ENCODE assay signal across 8 cellular contexts in genomic region chr16:57801856-57802634, GRCh38. TPM values are rescaled to one million over a fixed set of nuclear protein-coding genes. Genes with fewer than 3 reads are reported as not detected.
DNase-seq lines count a peak whose midpoint lies in the region; ATAC-seq and TF ChIP-seq lines count a peak whose summit lies in the region.

Gene KIFC3 (minus strand): TSS chr16:57802491. CDS start chr16:57798243, 4,248 bp downstream.

- no peaks in the 10 kb centered on the region for H3K9me3 Mint-ChIP-seq in activated T-cell treated with anti-CD3 and anti-CD28 coated beads, Interleukin-2, amount 50 U/mL, for 4 hours

- peak within 1 kb of the TSS; percentile 86 for H3K4me3 Mint-ChIP-seq in activated T-cell treated with anti-CD3 and anti-CD28 coated beads, Interleukin-2, amount 50 U/mL, for 4 hours

- intact Hi-C loops in mucosa of descending colon (cut with DNase I, micrococcal nuclease) = no loop called here

- TF ChIP-seq CTCF in mucosa of descending colon (IDR thresholded peaks at IDR 0.05) = no peak

- no peak for TF ChIP-seq POLR2A in erythroblast (IDR thresholded peaks at IDR 0.05; ENCODE audit: low read length)

- ATAC-seq in activated T-cell treated with anti-CD3 and anti-CD28 coated beads, Interleukin-2, amount 50 U/mL, for 4 hours = peak; percentile 73 to 83
- ATAC-seq in mucosa of descending colon = peak; percentile 64
- no peak for ATAC-seq in HG02938 (IDR thresholded peaks at IDR 0.05; ENCODE audit: unreplicated experiment)

- peak within 1 kb of the TSS; percentile 14 for H3K4me3 ChIP-seq in mucosa of descending colon

- no peaks in the 10 kb centered on the region for H3K9me3 ChIP-seq in mucosa of descending colon

- no peaks in the 10 kb centered on the region for H3K36me3 Mint-ChIP-seq in activated T-cell treated with anti-CD3 and anti-CD28 coated beads, Interleukin-2, amount 50 U/mL, for 4 hours (ENCODE audit: insufficient read depth)

- H3K36me3 ChIP-seq in mucosa of descending colon (ENCODE audit: low read depth) = no peaks in the 10 kb centered on the region

- peaks cover 38% of the 10 kb centered on the region for H3K4me1 ChIP-seq in mucosa of descending colon (ENCODE audit: low read depth)

- peaks cover 31% of the 10 kb centered on the region for H3K4me1 Mint-ChIP-seq in activated T-cell treated with anti-CD3 and anti-CD28 coated beads, Interleukin-2, amount 50 U/mL, for 4 hours (ENCODE audit: low read depth)

- DNase-seq in NCI-H82 (lab: John Stamatoyannopoulos, UW) (peak; percentile 69), NCI-H82 treated with DMSO at 0.1 percent for 48 hours (lab: John Stamatoyannopoulos, UW; ENCODE audit: unreplicated experiment) (no peak), OCI-M1 (lab: John Stamatoyannopoulos, UW) (peak; percentile 43), erythroblast (lab: John Stamatoyannopoulos, UW) (peak; percentile 22 to 26), mucosa of descending colon (peak; percentile 72 to 87 (median 79))
- peak; percentile 71 for DNase-seq in activated T-cell treated with anti-CD3 and anti-CD28 coated beads, Interleukin-2, amount 50 U/mL, for 4 hours
- DNase-seq in stimulated activated CD8-positive, alpha-beta memory T cell treated with anti-CD3 and anti-CD28 coated beads, Interleukin-15, amount 100 ng/mL, for 48 hours (ENCODE audit: low read depth in 2 of 2) = peak; percentile 59 to 62

- H3K27me3 Mint-ChIP-seq in activated T-cell treated with anti-CD3 and anti-CD28 coated beads, Interleukin-2, amount 50 U/mL, for 4 hours (ENCODE audit: low read depth) = peaks cover 25% of the 10 kb centered on the region

RNA-seq across cellular contexts. Expression of gene KIFC3, which starts in this region (rescaled TPM):
- total RNA-seq in activated T-cell treated with anti-CD3 and anti-CD28 coated beads, Interleukin-2, amount 50 U/mL, for 4 hours = 1 to 10 TPM; 2.7 to 4.1 (median 3.2) TPM
- 10 to 100 TPM in 1 of 3 donors, 1 to 10 TPM in 2; 3.7 to 17.2 (median 8.3) TPM for total RNA-seq in mucosa of descending colon
